In the genomic region with DNA sequence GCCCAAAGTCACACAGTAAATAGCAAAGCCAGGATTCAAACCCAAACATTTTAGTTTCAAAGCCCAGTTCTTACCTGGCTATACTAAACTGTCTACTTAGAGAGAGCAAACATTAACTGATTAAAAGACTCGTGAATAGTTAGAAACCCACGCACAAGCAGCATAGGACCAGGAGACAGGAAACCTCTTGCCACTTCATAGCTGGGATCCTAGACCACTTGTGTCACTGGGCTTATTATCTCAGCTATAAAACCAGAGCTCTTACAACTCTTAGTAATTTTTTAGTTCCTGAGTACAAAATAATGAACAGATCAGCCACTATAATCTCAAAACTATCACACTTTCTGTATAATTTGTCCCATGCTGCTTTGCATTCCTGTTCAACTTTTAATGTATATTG, we compare ENCODE assay signal across 11 cellular contexts. TPM values are rescaled to one million over a fixed set of nuclear protein-coding genes. Genes with fewer than 3 reads are reported as not detected.
DNase-seq lines count a peak whose midpoint lies in the region; ATAC-seq, FAIRE-seq and TF ChIP-seq lines count a peak whose summit lies in the region.
"Had no signal": no experiment of that assay in that cellular context is flagged by ENCODE, and none has a peak within 500 bp of the region (broad histone marks: within the 10 kb centered on the region; RNA-seq: fewer than 3 reads in every experiment).

No MANE protein-coding gene starts in this region.

- no peaks in the 10 kb centered on the region for H3K27me3 ChIP-seq in CD4-positive, alpha-beta T cell (ENCODE audit: control insufficient read depth, insufficient read depth, low read length)

- no peak for TF ChIP-seq POLR2A in H54 (IDR thresholded peaks at IDR 0.05; ENCODE audit: low read depth, low read length)

- no peak for DNase-seq in CD4-positive, alpha-beta T cell
- no peak for DNase-seq in HFFc6
- DNase-seq in natural killer cell treated with Interleukin-12 subunit alpha and Interleukin-12 subunit beta and Interleukin-15 and Interleukin-18, amount 100 ng/mL, for 72 hours (ENCODE audit: low spot score), result no peak
- DNase-seq in NCI-H1930 (lab: John Stamatoyannopoulos, UW), result no peak
- no peak for DNase-seq in H54 (ENCODE audit: insufficient read length, low spot score)
- DNase-seq: Calu3; stimulated activated CD8-positive, alpha-beta memory T cell treated with anti-CD3 and anti-CD28 coated beads, Interleukin-4, amount 100 ng/mL, for 48 hours; T1000 had no signal

- ATAC-seq in CD4-positive, alpha-beta T cell (ENCODE audit: poor library complexity), result no peak
- ATAC-seq in activated T-helper 17 cell treated with anti-CD3 and anti-CD28 coated beads, Interleukin-2, amount 50 U/mL, for 72 hours (replicated peaks), result no peak
- ATAC-seq in natural killer cell treated with Interleukin-12 subunit alpha and Interleukin-12 subunit beta and Interleukin-15 and Interleukin-18, amount 100 ng/mL, for 72 hours, result no peak
- no peak for ATAC-seq in HG03565 (IDR thresholded peaks at IDR 0.05; ENCODE audit: unreplicated experiment)

- intact Hi-C loops in CD4-positive, alpha-beta T cell (cut with DNase I, micrococcal nuclease), result loop anchor here (1.0 to 10.0 kb wide), 7 partner anchors 17 to 261 kb away; partner anchors contain the start of genes GFPT1 (in 1 of the 2) and NFU1 (in 1 of the 2)

- CTCF ChIA-PET in CD4-positive, alpha-beta T cell (lab: Charles Lee), result interaction anchor here (1.5 to 2.4 kb wide), 6 partner anchors 28 to 209 kb away, joined by 3 to 19 read pairs (median 5); partner anchors contain the start of gene NFU1

- peak overlapping the region; percentile 90 for H3K27ac ChIP-seq in CD4-positive, alpha-beta T cell (ENCODE audit: low read depth, low read length)

- peaks cover 38% of the 10 kb centered on the region for H3K36me3 Mint-ChIP-seq in CD4-positive, alpha-beta T cell (ENCODE audit: low read depth)
- H3K36me3 Mint-ChIP-seq in HFFc6 (ENCODE audit: low read depth), result peaks cover 19% of the 10 kb centered on the region
- peaks cover 31% of the 10 kb centered on the region for H3K36me3 Mint-ChIP-seq in activated T-helper 17 cell treated with anti-CD3 and anti-CD28 coated beads, Interleukin-2, amount 50 U/mL, for 72 hours (ENCODE audit: low read depth)
- peaks cover 4% of the 10 kb centered on the region for H3K36me3 Mint-ChIP-seq in natural killer cell treated with Interleukin-12 subunit alpha and Interleukin-12 subunit beta and Interleukin-15 and Interleukin-18, amount 100 ng/mL, for 72 hours

- no peaks in the 10 kb centered on the region for H3K9me3 ChIP-seq in CD4-positive, alpha-beta T cell (ENCODE audit: control insufficient read depth, low read length)

- FAIRE-seq in H54 (lab: Jason Lieb, UNC), result no peak
- FAIRE-seq: islet of Langerhans had no signal

- peak overlapping the region; percentile 95 for H3K27ac Mint-ChIP-seq in CD4-positive, alpha-beta T cell
- H3K27ac Mint-ChIP-seq in HFFc6, result peak overlapping the region; percentile 97
- H3K27ac Mint-ChIP-seq in activated T-helper 17 cell treated with anti-CD3 and anti-CD28 coated beads, Interleukin-2, amount 50 U/mL, for 72 hours, result peak overlapping the region; percentile 98
- peak overlapping the region; percentile 87 to 88 for H3K27ac Mint-ChIP-seq in natural killer cell treated with Interleukin-12 subunit alpha and Interleukin-12 subunit beta and Interleukin-15 and Interleukin-18, amount 100 ng/mL, for 72 hours

- peaks cover 58% of the 10 kb centered on the region for H3K4me1 Mint-ChIP-seq in CD4-positive, alpha-beta T cell (ENCODE audit: low read depth)
- peaks cover 39% of the 10 kb centered on the region for H3K4me1 Mint-ChIP-seq in HFFc6 (ENCODE audit: low read depth)
- peaks cover 35% of the 10 kb centered on the region for H3K4me1 Mint-ChIP-seq in activated T-helper 17 cell treated with anti-CD3 and anti-CD28 coated beads, Interleukin-2, amount 50 U/mL, for 72 hours
- H3K4me1 Mint-ChIP-seq in natural killer cell treated with Interleukin-12 subunit alpha and Interleukin-12 subunit beta and Interleukin-15 and Interleukin-18, amount 100 ng/mL, for 72 hours (ENCODE audit: low read depth in 2 of 2), result peaks cover 52 to 60% of the 10 kb centered on the region in 2 donors

- POLR2A ChIA-PET in CD4-positive, alpha-beta T cell (lab: Charles Lee), result interaction anchor here (0.7 to 7.9 kb wide), 28 partner anchors 9 to 545 kb away, joined by 3 to 214 read pairs (median 8); partner anchors contain the start of genes C2orf42, GMCL1, MXD1 and NFU1

- no peaks in the 10 kb centered on the region for H3K9me3 Mint-ChIP-seq in CD4-positive, alpha-beta T cell
- no peaks in the 10 kb centered on the region for H3K9me3 Mint-ChIP-seq in HFFc6
- no peaks in the 10 kb centered on the region for H3K9me3 Mint-ChIP-seq in activated T-helper 17 cell treated with anti-CD3 and anti-CD28 coated beads, Interleukin-2, amount 50 U/mL, for 72 hours
- no peaks in the 10 kb centered on the region for H3K9me3 Mint-ChIP-seq in natural killer cell treated with Interleukin-12 subunit alpha and Interleukin-12 subunit beta and Interleukin-15 and Interleukin-18, amount 100 ng/mL, for 72 hours

- no peak for TF ChIP-seq CTCF in CD4-positive, alpha-beta T cell (IDR thresholded peaks at IDR 0.05)
- TF ChIP-seq CTCF in HFFc6 (IDR thresholded peaks at IDR 0.05), result no peak

- no peaks in the 10 kb centered on the region for H3K27me3 Mint-ChIP-seq in CD4-positive, alpha-beta T cell
- H3K27me3 Mint-ChIP-seq in HFFc6 (ENCODE audit: insufficient read depth), result no peaks in the 10 kb centered on the region; the same call in 1 of the 2 replicates
- H3K27me3 Mint-ChIP-seq in activated T-helper 17 cell treated with anti-CD3 and anti-CD28 coated beads, Interleukin-2, amount 50 U/mL, for 72 hours, result no peaks in the 10 kb centered on the region
- no peaks in the 10 kb centered on the region for H3K27me3 Mint-ChIP-seq in natural killer cell treated with Interleukin-12 subunit alpha and Interleukin-12 subunit beta and Interleukin-15 and Interleukin-18, amount 100 ng/mL, for 72 hours

- peak overlapping the region; percentile 93 for H3K4me3 Mint-ChIP-seq in CD4-positive, alpha-beta T cell
- no peak overlapping the region for H3K4me3 Mint-ChIP-seq in HFFc6
- peak overlapping the region; percentile 97 for H3K4me3 Mint-ChIP-seq in activated T-helper 17 cell treated with anti-CD3 and anti-CD28 coated beads, Interleukin-2, amount 50 U/mL, for 72 hours
- peak overlapping the region; percentile 88 for H3K4me3 Mint-ChIP-seq in natural killer cell treated with Interleukin-12 subunit alpha and Interleukin-12 subunit beta and Interleukin-15 and Interleukin-18, amount 100 ng/mL, for 72 hours

RNA-seq across cellular contexts. Expression of gene AAK1, which starts 2.4 kb away (rescaled TPM):
- total RNA-seq in CD4-positive, alpha-beta T cell, result 100 to 1,000 TPM; 201 to 208 TPM
- 100 to 1,000 TPM in 5 of 6 experiments, 10 to 100 TPM in 1; 96.6 to 123 (median 108) TPM for total RNA-seq in HFFc6 (2021; fragmentation: NEBNext Ultra II Directional; extraction: Animal tissue kit (Norgen Biotek cat#: 25700))
- total RNA-seq in activated T-helper 17 cell treated with anti-CD3 and anti-CD28 coated beads, Interleukin-2, amount 50 U/mL, for 72 hours, result 100 to 1,000 TPM in 1 of 2 donors, 10 to 100 TPM in 1; 94.3 to 203 TPM
- total RNA-seq in natural killer cell treated with Interleukin-12 subunit alpha and Interleukin-12 subunit beta and Interleukin-15 and Interleukin-18, amount 100 ng/mL, for 72 hours, result 100 to 1,000 TPM in 1 of 2 donors, 10 to 100 TPM in 1; 97.1 to 114 TPM
